In the genomic region with DNA sequence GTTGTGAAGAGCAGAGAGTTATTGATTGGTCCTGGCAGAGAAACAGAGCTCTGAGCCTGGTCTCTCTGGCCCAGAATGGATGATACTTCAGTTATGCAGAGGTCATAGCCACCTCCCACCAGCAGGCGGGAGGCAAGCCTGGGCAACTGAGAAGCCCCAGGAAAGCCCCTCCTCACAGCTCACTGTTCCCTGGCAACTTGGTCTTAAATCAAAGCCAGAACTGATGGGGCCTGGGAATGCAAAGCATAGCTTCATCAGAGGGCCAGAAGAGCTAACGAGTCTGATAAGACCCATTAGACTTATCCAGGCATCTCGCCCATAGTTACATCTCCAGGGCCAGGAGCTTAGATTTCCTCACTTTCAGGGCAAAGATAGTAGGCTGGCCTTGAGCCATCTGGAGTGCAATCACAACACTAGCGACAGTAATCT, we compare ENCODE assay signal across 11 cellular contexts. TPM values are rescaled to one million over a fixed set of nuclear protein-coding genes. Genes with fewer than 3 reads are reported as not detected.
A peak's percentile ranks its signal among the peaks of the same experiment; 100 is the strongest.
DNase-seq lines count a peak whose midpoint lies in the region; ATAC-seq and TF ChIP-seq lines count a peak whose summit lies in the region.
"Had no signal": no experiment of that assay in that cellular context is flagged by ENCODE, and none has a peak within 500 bp of the region (broad histone marks: within the 10 kb centered on the region; RNA-seq: fewer than 3 reads in every experiment).

No MANE protein-coding gene starts in this region.

- H3F3A ChIP-seq in smooth muscle cell (ENCODE audit: low read depth): no peaks in the 10 kb centered on the region

- no peaks in the 10 kb centered on the region for H3K79me2 ChIP-seq in smooth muscle cell (ENCODE audit: low read depth)

- H3K27me3 ChIP-seq in RWPE2 (ENCODE audit: insufficient read depth, poor library complexity, severe bottlenecking) (no peaks in the 10 kb centered on the region), heart left ventricle (no peaks in the 10 kb centered on the region), smooth muscle cell (ENCODE audit: low read depth) (no peaks in the 10 kb centered on the region)
- H3K27me3 ChIP-seq: SJCRH30 had no signal

- no peak overlapping the region for H3K4me3 ChIP-seq in RWPE2 (ENCODE audit: severe bottlenecking)
- H3K4me3 ChIP-seq in heart left ventricle: no peak overlapping the region
- no peak overlapping the region for H3K4me3 ChIP-seq in smooth muscle cell
- H3K4me3 ChIP-seq: A549, SJCRH30 had no signal

- H3K9me3 ChIP-seq in RWPE2 (ENCODE audit: severe bottlenecking): no peaks in the 10 kb centered on the region
- H3K9me3 ChIP-seq in heart left ventricle: no peaks in the 10 kb centered on the region
- no peaks in the 10 kb centered on the region for H3K9me3 ChIP-seq in smooth muscle cell (replicated peaks; ENCODE audit: low read depth)
- H3K9me3 ChIP-seq: A549, SJCRH30 had no signal

- 43 to 47% (median 46%) methylated on average over 4 of the region's 4 CpGs for WGBS in heart left ventricle, 4 donors
- 17% methylated on average over 4 of the region's 4 CpGs for WGBS in smooth muscle cell (ENCODE audit: low lambda C conversion rate)

- no peak overlapping the region for H3K9ac ChIP-seq in smooth muscle cell (ENCODE audit: low read depth)

- no peak for TF ChIP-seq CTCF in RWPE2 (IDR thresholded peaks at IDR 0.05; ENCODE audit: poor library complexity, severe bottlenecking)
- peak in 6 of 12 donors; percentile 6 to 33 (median 14) for TF ChIP-seq CTCF in heart left ventricle (IDR thresholded peaks at IDR 0.05)
- TF ChIP-seq CTCF in smooth muscle cell (IDR thresholded peaks at IDR 0.05; ENCODE audit: borderline replicate concordance, insufficient read depth, poor library complexity, severe bottlenecking): peak; percentile 28

- 0 out of 3 replicates have a peak, but pooled peaks have one; percentile 44 for ATAC-seq in RWPE2 (ENCODE audit: low read depth)
- peak in 3 of 4 donors; percentile 16 to 70 (median 47) for ATAC-seq in heart left ventricle
- no peak for ATAC-seq in GM21381 (IDR thresholded peaks at IDR 0.05; ENCODE audit: unreplicated experiment)

- H2AFZ ChIP-seq in smooth muscle cell (ENCODE audit: low read depth): no peak overlapping the region

- no peak overlapping the region for H3K27ac ChIP-seq in RWPE2 (ENCODE audit: poor library complexity, severe bottlenecking)
- H3K27ac ChIP-seq in heart left ventricle: no peak overlapping the region
- no peak overlapping the region for H3K27ac ChIP-seq in smooth muscle cell (ENCODE audit: low read depth)
- H3K27ac ChIP-seq: A549, SJCRH30 had no signal

- DNase-seq in NCI-H2171 treated with DMSO at 0.1 percent for 48 hours (lab: John Stamatoyannopoulos, UW): peak; percentile 16
- DNase-seq in NCI-H2171 (lab: John Stamatoyannopoulos, UW): no peak
- DNase-seq in RWPE2 (ENCODE audit: low spot score): no peak
- DNase-seq in heart left ventricle: no peak
- DNase-seq in smooth muscle cell (lab: John Stamatoyannopoulos, UW; ENCODE audit: unreplicated experiment): no peak
- DNase-seq in T-helper 2 cell: no peak
- DNase-seq in dedifferentiated amniotic fluid mesenchymal stem cell (ENCODE audit: extremely low spot score): no peak
- DNase-seq: activated T-cell treated with anti-CD3 and anti-CD28 coated beads, Interleukin-2, amount 50 U/mL, for 24 hours had no signal

- no peaks in the 10 kb centered on the region for H3K4me1 ChIP-seq in RWPE2 (ENCODE audit: insufficient read depth, poor library complexity, severe bottlenecking)
- peaks cover 0 to 30% (median 13%) of the 10 kb centered on the region in 12 donors for H3K4me1 ChIP-seq in heart left ventricle
- H3K4me1 ChIP-seq in smooth muscle cell (ENCODE audit: low read depth): no peaks in the 10 kb centered on the region
- H3K4me1 ChIP-seq: A549, SJCRH30 had no signal

- no peaks in the 10 kb centered on the region for H4K20me1 ChIP-seq in smooth muscle cell (ENCODE audit: low read depth)

- TF ChIP-seq POLR2A in heart left ventricle (IDR thresholded peaks at IDR 0.05): no peak

- no peak overlapping the region for H3K4me2 ChIP-seq in smooth muscle cell
- H3K4me2 ChIP-seq: A549 had no signal

- intact Hi-C loops in heart left ventricle (cut with DNase I): no loop called here

- no peaks in the 10 kb centered on the region for H3K36me3 ChIP-seq in RWPE2 (ENCODE audit: low read depth)
- no peaks in the 10 kb centered on the region for H3K36me3 ChIP-seq in heart left ventricle
- H3K36me3 ChIP-seq in smooth muscle cell (ENCODE audit: low read depth): no peaks in the 10 kb centered on the region
- H3K36me3 ChIP-seq: SJCRH30 had no signal

RNA-seq across cellular contexts. Expression of gene COLQ, which starts 5.5 kb away (rescaled TPM):
- 10 to 100 TPM in 6 of 9 donors, 1 to 10 TPM in 3; 3.4 to 33.0 (median 11.0) TPM for total RNA-seq in heart left ventricle
- 1 to 10 TPM; 2.1 to 7.4 TPM for polyA plus RNA-seq in heart left ventricle
- total RNA-seq in smooth muscle cell: 1.3 and 1.8 TPM in 2 replicates
- 0.69 and 3.0 TPM in 2 replicates for polyA plus RNA-seq in smooth muscle cell
